24 cellular contexts compared by ENCODE assay signal in genomic region chr16:50954469-50954868, GRCh38.
DNase-seq lines count a peak whose midpoint lies in the region; ATAC-seq, FAIRE-seq and TF ChIP-seq lines count a peak whose summit lies in the region.
"Had no signal": no experiment of that assay in that cellular context is flagged by ENCODE, and none has a peak within 500 bp of the region (broad histone marks: within the 10 kb centered on the region; RNA-seq: fewer than 3 reads in every experiment).

No MANE protein-coding gene starts in this region.

- FAIRE-seq in HepG2 (lab: Jason Lieb, UNC), result peak; percentile 21
- peak; percentile 36 for FAIRE-seq in bronchial epithelial cell (lab: Jason Lieb, UNC)
- FAIRE-seq: GM12892, GM18507 had no signal

- ATAC-seq in HepG2 (no peak), right lobe of liver (no peak)
- ATAC-seq: HCT116 had no signal

- POLR2A ChIA-PET in HepG2 (lab: Yijun Ruan, JAX), result no interaction called here

- 29% methylated on average over 9 of the region's 9 CpGs for WGBS in HepG2 (ENCODE audit: low lambda C conversion rate)
- WGBS in right lobe of liver (ENCODE audit: insufficient coverage, low coverage, low lambda C conversion rate, missing lambda C conversion rate), result 59% methylated on average over 9 of the region's 9 CpGs
- WGBS in adrenal gland, 4 donors, result 53 to 66% (median 61%) methylated on average over 9 of the region's 9 CpGs

- H3K36me3 ChIP-seq in HepG2 (replicated peaks in 1 of 2; ENCODE audit: control insufficient read depth in 1 of 2, insufficient read depth in 2 of 2, low read length in 2 of 2) (no peaks in the 10 kb centered on the region), right lobe of liver (no peaks in the 10 kb centered on the region), bronchial epithelial cell (ENCODE audit: control insufficient read depth, insufficient read depth, low read length) (no peaks in the 10 kb centered on the region), adrenal gland (replicated peaks in 1 of 2) (no peaks in the 10 kb centered on the region)

- H3K9me3 ChIP-seq in HepG2 (ENCODE audit: low read length) (no peaks in the 10 kb centered on the region), right lobe of liver (no peaks in the 10 kb centered on the region), adrenal gland (replicated peaks in 1 of 3) (no peaks in the 10 kb centered on the region)

- no peak overlapping the region for H3K9ac ChIP-seq in HepG2 (ENCODE audit: insufficient read depth, low read depth, low read length)

- in situ Hi-C loops in HepG2 (cut with HindIII; ENCODE audit: extremely low pct_ligation_motif_present, low pct_unique_long_range_greater_than_20kb), result no loop called here

- H3K4me1 ChIP-seq in HepG2 (ENCODE audit: insufficient read depth, low read length), result no peaks in the 10 kb centered on the region
- H3K4me1 ChIP-seq in right lobe of liver, result peaks cover 0 to 13% (median 2%) of the 10 kb centered on the region in 4 donors
- H3K4me1 ChIP-seq in adrenal gland (replicated peaks in 1 of 2), result no peaks in the 10 kb centered on the region

- no peak for TF ChIP-seq CTCF in HepG2 (CRISPR knock-in tag; IDR thresholded peaks at IDR 0.05)
- TF ChIP-seq CTCF in right lobe of liver (IDR thresholded peaks at IDR 0.05), result no peak
- TF ChIP-seq CTCF in bronchial epithelial cell (IDR thresholded peaks at IDR 0.05; ENCODE audit: insufficient read depth, low read length, severe bottlenecking), result no peak
- no peak for TF ChIP-seq CTCF in adrenal gland (IDR thresholded peaks at IDR 0.05)

- H3K79me2 ChIP-seq in HepG2 (ENCODE audit: insufficient read depth, low read length), result no peaks in the 10 kb centered on the region

- BruUV-seq in HepG2 (replicated peaks; lab: Mats Ljungman, UMichigan), result no TSS peak

- H3K27me3 ChIP-seq in HepG2 (ENCODE audit: control insufficient read depth in 1 of 2, insufficient read depth in 2 of 2, low read length in 2 of 2), result no peaks in the 10 kb centered on the region; a peak in 2 of 5 replicates
- H3K27me3 ChIP-seq in right lobe of liver, result no peaks in the 10 kb centered on the region
- no peaks in the 10 kb centered on the region for H3K27me3 ChIP-seq in bronchial epithelial cell (ENCODE audit: control insufficient read depth, insufficient read depth, low read length)
- no peaks in the 10 kb centered on the region for H3K27me3 ChIP-seq in adrenal gland

- CTCF ChIA-PET in HepG2 (lab: Yijun Ruan, JAX; ENCODE audit: low intra/inter-chr PET ratio, low total read pairs), result no interaction called here

- DNase-seq in HepG2 (ENCODE audit: low spot score) (no peak), right lobe of liver (no peak), RPMI8226 (peak; percentile 16), bronchial epithelial cell (ENCODE audit: low read depth) (no peak), NCI-H526 (lab: John Stamatoyannopoulos, UW) (no peak), adrenal gland (no peak), iPS-NIHi7 (ENCODE audit: extremely low spot score) (no peak), NCI-H226 (no peak)
- DNase-seq: 8988T; C1 segment of cervical spinal cord; CD4-positive, CD25-positive, alpha-beta regulatory T cell; CD8-positive, alpha-beta memory T cell; COR-L47; DMS 273 treated with DMSO at 0.1 percent for 48 hours; DMS53; DND-41; EL; GOT3; H7; HFFc6 had no signal

- no peak overlapping the region for H2AFZ ChIP-seq in HepG2 (ENCODE audit: low read length)

- H3K27ac ChIP-seq in HepG2 (ENCODE audit: extremely low read length, insufficient read depth, low read length) (no peak overlapping the region), right lobe of liver (no peak overlapping the region), adrenal gland (no peak overlapping the region)
- H3K27ac ChIP-seq: HL-60 had no signal

- intact Hi-C loops in HepG2 (cut with micrococcal nuclease; ENCODE audit: unreplicated experiment) (no loop called here), right lobe of liver (cut with DNase I) (no loop called here), adrenal gland (cut with DNase I) (no loop called here)

- TF ChIP-seq POLR2A in HepG2 (IDR thresholded peaks at IDR 0.05; ENCODE audit: insufficient read depth in 1 of 2, low read depth in 2 of 2, low read length in 2 of 2), result no peak
- TF ChIP-seq POLR2A in right lobe of liver (IDR thresholded peaks at IDR 0.05), result no peak
- TF ChIP-seq POLR2A in adrenal gland (IDR thresholded peaks at IDR 0.05), result no peak

- no peak overlapping the region for H3K4me2 ChIP-seq in HepG2 (ENCODE audit: low read depth, low read length)

- no peak for TF ChIP-seq EP300 in HepG2 (IDR thresholded peaks at IDR 0.05; ENCODE audit: low read depth in 2 of 2, low read length in 2 of 2)
- no peak for TF ChIP-seq EP300 in HepG2 (CRISPR knock-in tag; IDR thresholded peaks at IDR 0.05; ENCODE audit: borderline replicate concordance)

- H3K4me3 ChIP-seq in HepG2 (replicated peaks in 1 of 3; ENCODE audit: insufficient read depth in 1 of 3, low read depth in 2 of 3, low read length in 3 of 3) (no peak overlapping the region), right lobe of liver (no peak overlapping the region), bronchial epithelial cell (ENCODE audit: low read depth, low read length) (no peak overlapping the region), adrenal gland (no peak overlapping the region)

- no peaks in the 10 kb centered on the region for H4K20me1 ChIP-seq in HepG2 (ENCODE audit: insufficient read depth, low read length)

- no peak for TF ChIP-seq RAD21 in HepG2 (CRISPR knock-in tag; IDR thresholded peaks at IDR 0.05)

TF ChIP-seq in HepG2, 621 proteins besides CTCF, POLR2A, EP300 and RAD21:
- no peak for TF ChIP-seq NFKBIZ (CRISPR knock-in tag; IDR thresholded peaks at IDR 0.05)
- no peak for TF ChIP-seq ZNF766 (CRISPR knock-in tag; IDR thresholded peaks at IDR 0.05; ENCODE audit: borderline replicate concordance)
- no peak for TF ChIP-seq ADNP (CRISPR knock-in tag; IDR thresholded peaks at IDR 0.05)
- TF ChIP-seq FOXJ3 (CRISPR knock-in tag; IDR thresholded peaks at IDR 0.05; ENCODE audit: borderline replicate concordance), result no peak
- TF ChIP-seq XBP1 (CRISPR knock-in tag; IDR thresholded peaks at IDR 0.05), result no peak
- TF ChIP-seq ZMYM2 (CRISPR knock-in tag; IDR thresholded peaks at IDR 0.05), result no peak
- no peak for TF ChIP-seq PLSCR1 (CRISPR knock-in tag; IDR thresholded peaks at IDR 0.05; ENCODE audit: borderline replicate concordance)
- TF ChIP-seq ZNF12 (CRISPR knock-in tag; IDR thresholded peaks at IDR 0.05), result no peak
